ENCODE assay signal across 17 cellular contexts in genomic region chr19:29003641-29004409, GRCh38.
DNase-seq lines count a peak whose midpoint lies in the region; FAIRE-seq and TF ChIP-seq lines count a peak whose summit lies in the region.
"Had no signal": no experiment of that assay in that cellular context is flagged by ENCODE, and none has a peak within 500 bp of the region (broad histone marks: within the 10 kb centered on the region; RNA-seq: fewer than 3 reads in every experiment).

No MANE protein-coding gene starts in this region.

- no peak for TF ChIP-seq EP300 in sigmoid colon (IDR thresholded peaks at IDR 0.05)

- H3K9me3 ChIP-seq in sigmoid colon, result no peaks in the 10 kb centered on the region
- no peaks in the 10 kb centered on the region for H3K9me3 ChIP-seq in uterus

- 76 to 78% methylated on average over 7 of the region's 7 CpGs for WGBS in sigmoid colon, 2 donors

- no peaks in the 10 kb centered on the region for H3K4me1 ChIP-seq in sigmoid colon
- H3K4me1 ChIP-seq in uterus, result peaks cover 0 to 4% of the 10 kb centered on the region in 2 donors

- peak; percentile 58 for FAIRE-seq in bronchial epithelial cell (lab: Jason Lieb, UNC)
- FAIRE-seq: A204.1, H54, HTR-8/SVneo had no signal

- CTCF ChIA-PET in HEK293T (lab: Yijun Ruan, JAX), result interaction anchor here (0.6 kb wide), 1 partner anchor 8 kb away, joined by 3 read pairs; no protein-coding TSS in a partner anchor

- intact Hi-C loops in sigmoid colon (cut with DNase I) (no loop called here), uterus (cut with DNase I; ENCODE audit: low total_unique reads) (no loop called here)

- no peak for TF ChIP-seq POLR2A in sigmoid colon (IDR thresholded peaks at IDR 0.05)
- no peak for TF ChIP-seq POLR2A in uterus (IDR thresholded peaks at IDR 0.05)

- no peak overlapping the region for H3K4me3 ChIP-seq in bronchial epithelial cell (ENCODE audit: low read depth, low read length)
- no peak overlapping the region for H3K4me3 ChIP-seq in sigmoid colon
- no peak overlapping the region for H3K4me3 ChIP-seq in uterus

- DNase-seq in EH (ENCODE audit: low read depth) (peak; percentile 6), bronchial epithelial cell (ENCODE audit: low read depth) (no peak), midbrain (lab: John Stamatoyannopoulos, UW) (peak; percentile 11), sigmoid colon (peak; percentile 49), AG20443 (ENCODE audit: low spot score) (no peak), NCI-H2227 treated with DMSO at 0.1 percent for 48 hours (lab: John Stamatoyannopoulos, UW) (no peak), uterus (no peak), HEK293T (ENCODE audit: extremely low spot score) (no peak)
- DNase-seq: Calu3; CD4-positive, CD25-positive, alpha-beta regulatory T cell; DMS79; MV-4-11; NCI-H1436; NCI-H2081 treated with DMSO at 0.1 percent for 48 hours had no signal

- no peak overlapping the region for H3K27ac ChIP-seq in sigmoid colon
- no peak overlapping the region for H3K27ac ChIP-seq in uterus

- TF ChIP-seq CTCF in bronchial epithelial cell (IDR thresholded peaks at IDR 0.05; ENCODE audit: insufficient read depth, low read length, severe bottlenecking) (no peak), sigmoid colon (IDR thresholded peaks at IDR 0.05) (no peak), uterus (IDR thresholded peaks at IDR 0.05) (no peak)

- H3K36me3 ChIP-seq in bronchial epithelial cell (ENCODE audit: control insufficient read depth, insufficient read depth, low read length) (no peaks in the 10 kb centered on the region), sigmoid colon (no peaks in the 10 kb centered on the region), uterus (no peaks in the 10 kb centered on the region)

- H3K27me3 ChIP-seq in bronchial epithelial cell (ENCODE audit: control insufficient read depth, insufficient read depth, low read length), result no peaks in the 10 kb centered on the region
- peaks cover 0 to under 1% (median 0%) of the 10 kb centered on the region in 3 donors for H3K27me3 ChIP-seq in sigmoid colon
- no peaks in the 10 kb centered on the region for H3K27me3 ChIP-seq in uterus

- POLR2A ChIA-PET in HEK293T (lab: Yijun Ruan, JAX), result no interaction called here

TF ChIP-seq in HEK293T, 16 proteins besides CTCF, POLR2A, EP300 and RAD21:
- TF ChIP-seq FOXM1 (IDR thresholded peaks at IDR 0.05; ENCODE audit: borderline replicate concordance), result no peak
- TF ChIP-seq TARDBP (IDR thresholded peaks at IDR 0.05), result no peak
- TF ChIP-seq SP1 (IDR thresholded peaks at IDR 0.05), result no peak
- no peak for TF ChIP-seq PKNOX1 (IDR thresholded peaks at IDR 0.05)
- no peak for TF ChIP-seq BHLHE40 (IDR thresholded peaks at IDR 0.05; ENCODE audit: borderline replicate concordance)
- no peak for TF ChIP-seq ARNT (IDR thresholded peaks at IDR 0.05)
- no peak for TF ChIP-seq FOXA1 (IDR thresholded peaks at IDR 0.05)
- TF ChIP-seq L3MBTL2 (conservative IDR thresholded peaks at IDR 0.05), result no peak
- TF ChIP-seq HDGF (IDR thresholded peaks at IDR 0.05; ENCODE audit: borderline replicate concordance), result no peak
- no peak for TF ChIP-seq SUZ12 (IDR thresholded peaks at IDR 0.05)
- TF ChIP-seq NFRKB (IDR thresholded peaks at IDR 0.05), result no peak
- no peak for TF ChIP-seq CTBP1 (IDR thresholded peaks at IDR 0.05; ENCODE audit: borderline replicate concordance)
- no peak for TF ChIP-seq FOXK2 (IDR thresholded peaks at IDR 0.05)
TF ChIP-seq in HEK293T: peak in this region for 0.

Comparison
In these comparisons a context has a peak if more than half of its experiments do, and no peak if none do; other contexts are left out.
1. DNase-seq: peak in EH (single experiment), midbrain (single experiment) and sigmoid colon (single experiment); none in bronchial epithelial cell (single experiment), AG20443 (single experiment), NCI-H2227 treated with DMSO at 0.1 percent for 48 hours (single experiment), uterus (0 of 2) and HEK293T (single experiment).